10 cellular contexts compared by ENCODE assay signal in genomic region chr16:1980026-1980769, GRCh38. TPM values are rescaled to one million over a fixed set of nuclear protein-coding genes. Genes with fewer than 3 reads are reported as not detected.
A peak's percentile ranks its signal among the peaks of the same experiment; 100 is the strongest.
DNase-seq lines count a peak whose midpoint lies in the region; ATAC-seq, FAIRE-seq and TF ChIP-seq lines count a peak whose summit lies in the region.
"Had no signal": no experiment of that assay in that cellular context is flagged by ENCODE, and none has a peak within 500 bp of the region (broad histone marks: within the 10 kb centered on the region; RNA-seq: fewer than 3 reads in every experiment).

No MANE protein-coding gene starts in this region.

- peaks cover 8% of the 10 kb centered on the region; the same call in 1 of the 2 replicates for H3K79me2 ChIP-seq in SK-N-SH (ENCODE audit: insufficient read depth)

- H3K27me3 ChIP-seq in SK-N-SH (ENCODE audit: insufficient read depth) (no peaks in the 10 kb centered on the region), adrenal gland (peaks cover 26% of the 10 kb centered on the region)

- H2AFZ ChIP-seq in SK-N-SH (ENCODE audit: low read depth) = no peak overlapping the region

- H3K36me3 ChIP-seq in SK-N-SH (replicated peaks in 1 of 2; ENCODE audit: control insufficient read depth in 1 of 2, insufficient read depth in 2 of 2, low read length in 1 of 2) = peaks cover 7 to 36% of the 10 kb centered on the region in 2 experiments
- peaks cover 0 to 36% of the 10 kb centered on the region in 2 donors for H3K36me3 ChIP-seq in adrenal gland (replicated peaks in 1 of 2)

- H3K4me2 ChIP-seq in A549 (no peak overlapping the region), SK-N-SH (no peak overlapping the region)

- TF ChIP-seq CTCF in A549 (IDR thresholded peaks at IDR 0.05) (no peak), D721Med (IDR thresholded peaks at IDR 0.05; ENCODE audit: insufficient read depth, missing control alignments) (no peak), SK-N-SH (IDR thresholded peaks at IDR 0.05) (no peak), adrenal gland (IDR thresholded peaks at IDR 0.05) (no peak)

- no peaks in the 10 kb centered on the region for H3K9me3 ChIP-seq in A549
- H3K9me3 ChIP-seq in SK-N-SH = no peaks in the 10 kb centered on the region
- no peaks in the 10 kb centered on the region for H3K9me3 ChIP-seq in adrenal gland (replicated peaks in 1 of 3)

- DNase-seq in A549 (ENCODE audit: low read depth in 1 of 2, low spot score in 1 of 2) (no peak), NCI-H146 (lab: John Stamatoyannopoulos, UW) (peak; percentile 66), D721Med (ENCODE audit: insufficient read length, low spot score) (no peak), SK-N-SH (no peak), adrenal gland (no peak)
- DNase-seq: activated T-cell treated with anti-CD3 and anti-CD28 coated beads, Interleukin-2, amount 50 U/mL, for 72 hours; stimulated activated naive B cell treated with anti-CD40 and anti-IgM and Interleukin-4, amounts not matched to agents 10 μg/mL and 1 μg/mL and 100 μg/mL, for 72 hours had no signal

- H3K4me1 ChIP-seq in A549 = peaks cover 20% of the 10 kb centered on the region
- peaks cover 6 to 15% of the 10 kb centered on the region in 2 experiments; a peak in 2 of 4 replicates for H3K4me1 ChIP-seq in SK-N-SH (ENCODE audit: control insufficient read depth in 1 of 2, insufficient read depth in 2 of 2, low read depth in 1 of 2, low read length in 1 of 2)
- H3K4me1 ChIP-seq in adrenal gland (replicated peaks in 1 of 2) = peaks cover 0 to 16% of the 10 kb centered on the region in 2 donors

- TF ChIP-seq POLR2A in A549 (IDR thresholded peaks at IDR 0.05; ENCODE audit: low read length) (no peak), adrenal gland (IDR thresholded peaks at IDR 0.05) (no peak)

- 92% methylated on average over 33 of the region's 53 CpGs for WGBS in A549 (ENCODE audit: missing lambda C conversion rate)
- WGBS in SK-N-SH (ENCODE audit: low lambda C conversion rate) = 80% methylated on average over 40 of the region's 53 CpGs
- WGBS in adrenal gland, 4 donors = 5 to 19% (median 9%) methylated on average over 14 to 53 of the region's 53 CpGs

- ATAC-seq in A549 = no peak
- ATAC-seq: activated T-cell treated with anti-CD3 and anti-CD28 coated beads, Interleukin-2, amount 50 U/mL, for 72 hours; stimulated activated naive B cell treated with anti-CD40 and anti-IgM and Interleukin-4, amounts not matched to agents 10 μg/mL and 1 μg/mL and 100 μg/mL, for 72 hours had no signal

- no peak overlapping the region for H3K9ac ChIP-seq in SK-N-SH

- CTCF ChIA-PET in A549 (lab: Yijun Ruan, JAX) (interaction anchor here (19.7 kb wide), 1 partner anchor 24 kb away, joined by 196 read pairs; the partner anchor contains the start of gene ZNF598), SK-N-SH (lab: Yijun Ruan, JAX) (interaction anchor here (3.3 kb wide), 1 partner anchor 24 kb away, joined by 19 read pairs; no protein-coding TSS in a partner anchor)

- H3K9me2 ChIP-seq in SK-N-SH = no peaks in the 10 kb centered on the region

- H3K4me3 ChIP-seq in A549 (no peak overlapping the region), iPS-11a (ENCODE audit: low read depth, low read length) (peak overlapping the region; percentile 17), SK-N-SH (ENCODE audit: low read depth in 2 of 2, low read length in 1 of 2) (no peak overlapping the region), adrenal gland (no peak overlapping the region)

- intact Hi-C loops in adrenal gland (cut with DNase I) = no loop called here

- no peak for TF ChIP-seq RAD21 in A549 (conservative IDR thresholded peaks at IDR 0.05 in 1 of 2, IDR thresholded peaks at IDR 0.05 in 1 of 2)
- no peak for TF ChIP-seq RAD21 in SK-N-SH (IDR thresholded peaks at IDR 0.05; ENCODE audit: low read length)

- H3K27ac ChIP-seq in A549 (no peak overlapping the region), SK-N-SH (ENCODE audit: low read depth in 2 of 2, low read length in 1 of 2) (no peak overlapping the region), adrenal gland (no peak overlapping the region)
- H3K27ac ChIP-seq: C4-2B had no signal

- no peaks in the 10 kb centered on the region for H4K20me1 ChIP-seq in SK-N-SH (ENCODE audit: insufficient read depth)

- no peak for FAIRE-seq in A549 (lab: Jason Lieb, UNC)
- FAIRE-seq in D721Med (lab: Jason Lieb, UNC) = no peak
- FAIRE-seq: GM12892 had no signal

- POLR2A ChIA-PET in A549 (lab: Yijun Ruan, JAX) (interaction anchor here (2.8 to 5.4 kb wide), 2 partner anchors 8 to 15 kb away, joined by 13 to 50 read pairs; partner anchors contain the start of genes RPS2 and TBL3), SK-N-SH (lab: Yijun Ruan, JAX) (interaction anchor here (2.2 kb wide), 1 partner anchor 16 kb away, joined by 12 read pairs; the partner anchor contains the start of gene RPS2)

- peaks cover 15% of the 10 kb centered on the region for H3F3A ChIP-seq in SK-N-SH (replicated peaks; ENCODE audit: insufficient read depth)

- TF ChIP-seq EP300 in A549 (IDR thresholded peaks at IDR 0.05) (no peak), SK-N-SH (IDR thresholded peaks at IDR 0.05; ENCODE audit: borderline replicate concordance in 1 of 2, low read depth in 1 of 2, low read length in 1 of 2) (no peak)

TF ChIP-seq in A549, 52 proteins besides CTCF, POLR2A, EP300 and RAD21 (continues in another document):
- peak in 1 of 2 experiments; percentile 7; a peak in 1 of 5 replicates for TF ChIP-seq JUN (IDR thresholded peaks at IDR 0.05)
- TF ChIP-seq ESRRA (IDR thresholded peaks at IDR 0.05; ENCODE audit: borderline replicate concordance, low read length) = no peak
- no peak for TF ChIP-seq HDAC2 (IDR thresholded peaks at IDR 0.05)

RNA-seq across cellular contexts. Expression of gene NOXO1, which starts 1.1 kb away (rescaled TPM):
- polyA plus RNA-seq in A549 (2011; rRNA removed) = not detected in 2 replicates
- 0.11 and 0.16 TPM in 2 replicates for polyA plus RNA-seq in A549 (2012; cell fraction: cytosol; rRNA removed)
- 0.71 and 1.2 TPM in 2 replicates for polyA plus RNA-seq in A549 (2012; cell fraction: nucleus; rRNA removed)
- polyA plus RNA-seq in A549 (2017; fragmentation: RNase III; extraction: RNeasy Plus Mini Kit Qiagen cat#74134 plus additional on column Dnase treatment) = 0.25 to 0.32 TPM (median 0.26 TPM) in 3 replicates
- polyA minus RNA-seq in A549 (2011; rRNA and poly(A)+ RNA removed) = not detected in 2 replicates
- polyA plus RNA-seq in SK-N-SH (2012; rRNA removed) = 0.19 and 0.21 TPM in 2 replicates
- polyA plus RNA-seq in SK-N-SH (2012; cell fraction: cytosol; rRNA removed) = 0.05 TPM in 1 of 2 replicates, not detected in the other
- polyA plus RNA-seq in SK-N-SH (2012; cell fraction: nucleus; rRNA removed) = 1.6 and 1.8 TPM in 2 replicates
- total RNA-seq in adrenal gland = under 1 TPM in 2 of 8 donors, not detected in 6; 0.47 to 0.53 TPM
- polyA plus RNA-seq in adrenal gland = 1 to 10 TPM in 2 of 3 donors, not detected in 1; 1.3 to 3.3 TPM

RNA-seq across cellular contexts. Expression of gene GFER, which starts 3.8 kb away (rescaled TPM):
- polyA plus RNA-seq in A549 (2011; rRNA removed) = 11.9 and 12.9 TPM in 2 replicates
- 23.7 and 27.7 TPM in 2 replicates for polyA plus RNA-seq in A549 (2012; cell fraction: cytosol; rRNA removed)
- polyA plus RNA-seq in A549 (2012; cell fraction: nucleus; rRNA removed) = 26.8 and 30.6 TPM in 2 replicates
- 33.9 to 34.9 TPM (median 34.8 TPM) in 3 replicates for polyA plus RNA-seq in A549 (2017; fragmentation: RNase III; extraction: RNeasy Plus Mini Kit Qiagen cat#74134 plus additional on column Dnase treatment)
- polyA minus RNA-seq in A549 (2011; rRNA and poly(A)+ RNA removed) = 8.6 and 9.5 TPM in 2 replicates
- 13.3 and 20.4 TPM in 2 replicates for polyA plus RNA-seq in SK-N-SH (2012; rRNA removed)
- polyA plus RNA-seq in SK-N-SH (2012; cell fraction: cytosol; rRNA removed) = 12.2 and 13.2 TPM in 2 replicates
- 20.2 and 20.6 TPM in 2 replicates for polyA plus RNA-seq in SK-N-SH (2012; cell fraction: nucleus; rRNA removed)
- total RNA-seq in adrenal gland = 10 to 100 TPM; 16.4 to 37.6 (median 27.8) TPM
- polyA plus RNA-seq in adrenal gland = 10 to 100 TPM; 17.4 to 60.8 (median 54.4) TPM

RNA-seq across cellular contexts. Expression of gene TBL3, which starts 8.3 kb away (rescaled TPM):
- polyA plus RNA-seq in A549 (2011; rRNA removed) (21.9 and 25.9 TPM in 2 replicates), A549 (2017; fragmentation: RNase III; extraction: RNeasy Plus Mini Kit Qiagen cat#74134 plus additional on column Dnase treatment) (41.9 to 45.0 TPM (median 42.8 TPM) in 3 replicates), SK-N-SH (2012; rRNA removed) (36.7 and 37.1 TPM in 2 replicates), adrenal gland (100 to 1,000 TPM in 2 of 3 donors, 10 to 100 TPM in 1; 10.8 to 106 (median 105) TPM)
- 57.4 and 62.8 TPM in 2 replicates for polyA plus RNA-seq in A549 (2012; cell fraction: cytosol; rRNA removed)
- polyA plus RNA-seq in A549 (2012; cell fraction: nucleus; rRNA removed) = 182 and 262 TPM in 2 replicates
- polyA minus RNA-seq in A549 (2011; rRNA and poly(A)+ RNA removed) = 27.8 and 43.8 TPM in 2 replicates
- 9.7 and 21.1 TPM in 2 replicates for polyA plus RNA-seq in SK-N-SH (2012; cell fraction: cytosol; rRNA removed)
- 91.7 and 142 TPM in 2 replicates for polyA plus RNA-seq in SK-N-SH (2012; cell fraction: nucleus; rRNA removed)
- total RNA-seq in adrenal gland = 100 to 1,000 TPM in 1 of 8 donors, 10 to 100 TPM in 7; 22.3 to 137 (median 36.2) TPM

RNA-seq across cellular contexts. Expression of gene SYNGR3, which starts 9.6 kb away (rescaled TPM):
- polyA plus RNA-seq in A549 (2011; rRNA removed) = 4.9 and 5.7 TPM in 2 replicates
- polyA plus RNA-seq in A549 (2012; cell fraction: cytosol; rRNA removed) = 6.0 and 8.8 TPM in 2 replicates
- polyA plus RNA-seq in A549 (2012; cell fraction: nucleus; rRNA removed) = 15.4 and 17.6 TPM in 2 replicates
- polyA plus RNA-seq in A549 (2017; fragmentation: RNase III; extraction: RNeasy Plus Mini Kit Qiagen cat#74134 plus additional on column Dnase treatment) = 4.1 to 5.0 TPM (median 4.4 TPM) in 3 replicates
- 6.2 and 6.6 TPM in 2 replicates for polyA minus RNA-seq in A549 (2011; rRNA and poly(A)+ RNA removed)
- 10.7 and 10.8 TPM in 2 replicates for polyA plus RNA-seq in SK-N-SH (2012; rRNA removed)
- 5.5 and 7.5 TPM in 2 replicates for polyA plus RNA-seq in SK-N-SH (2012; cell fraction: cytosol; rRNA removed)
- 21.8 and 29.3 TPM in 2 replicates for polyA plus RNA-seq in SK-N-SH (2012; cell fraction: nucleus; rRNA removed)
- 10 to 100 TPM in 1 of 8 donors, 1 to 10 TPM in 2, under 1 TPM in 3, not detected in 2; 0.54 to 10.9 (median 1.7) TPM for total RNA-seq in adrenal gland
- polyA plus RNA-seq in adrenal gland = 1 to 10 TPM; 3.2 to 5.2 (median 4.4) TPM

RNA-seq across cellular contexts. Expression of gene RNF151, which starts 13.5 kb away (rescaled TPM):
- polyA plus RNA-seq in A549 (2011; rRNA removed) (not detected in 2 replicates), A549 (2017; fragmentation: RNase III; extraction: RNeasy Plus Mini Kit Qiagen cat#74134 plus additional on column Dnase treatment) (not detected in 3 replicates), SK-N-SH (2012; rRNA removed) (0.07 TPM in 1 of 2 replicates, not detected in the other), adrenal gland (under 1 TPM in 2 of 3 donors, not detected in 1; 0.20 to 0.64 TPM)
- 0.16 TPM in 1 of 2 replicates, not detected in the other for polyA plus RNA-seq in A549 (2012; cell fraction: cytosol; rRNA removed)
- 0.33 and 0.34 TPM in 2 replicates for polyA plus RNA-seq in A549 (2012; cell fraction: nucleus; rRNA removed)
- not detected in 2 replicates for polyA minus RNA-seq in A549 (2011; rRNA and poly(A)+ RNA removed)
- not detected in 2 replicates for polyA plus RNA-seq in SK-N-SH (2012; cell fraction: cytosol; rRNA removed)
- polyA plus RNA-seq in SK-N-SH (2012; cell fraction: nucleus; rRNA removed) = 0.23 and 0.88 TPM in 2 replicates
- total RNA-seq in adrenal gland = under 1 TPM in 1 of 8 donors, not detected in 7; 0.47 TPM
